17 cellular contexts compared by ENCODE assay signal in the genomic region with DNA sequence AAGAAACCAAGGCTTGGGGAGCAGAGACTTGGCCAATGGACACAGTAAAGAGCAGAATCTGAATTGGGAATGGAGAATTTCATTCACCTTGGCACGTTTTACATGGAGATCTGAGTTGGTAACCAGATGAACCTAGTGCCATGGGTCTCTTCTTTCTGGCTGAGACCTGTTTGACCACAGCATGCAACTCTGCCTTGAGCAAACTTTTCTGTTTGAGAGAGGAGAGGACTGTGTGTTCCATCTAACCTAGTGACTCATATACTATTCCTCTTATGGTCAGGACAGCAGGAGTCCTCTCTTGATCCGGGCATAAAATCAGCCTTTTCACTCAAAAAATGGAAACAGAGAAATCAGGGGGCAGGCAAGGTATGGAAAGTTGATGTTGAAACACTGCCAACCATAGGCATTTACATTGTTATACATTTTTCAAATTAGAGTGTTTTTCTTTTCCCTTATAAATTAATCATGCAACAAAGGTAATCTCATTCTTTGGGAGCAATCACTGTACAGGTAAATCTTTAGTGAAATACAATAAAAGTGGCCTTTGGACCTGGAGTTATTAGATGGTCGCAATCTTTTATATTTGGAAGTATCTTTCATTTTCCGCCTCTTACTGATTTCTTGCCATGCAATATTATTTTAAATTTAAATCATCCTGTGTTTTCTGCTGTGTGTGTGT.
DNase-seq lines count a peak whose midpoint lies in the region; ATAC-seq, FAIRE-seq and TF ChIP-seq lines count a peak whose summit lies in the region.
"Had no signal": no experiment of that assay in that cellular context is flagged by ENCODE, and none has a peak within 500 bp of the region (broad histone marks: within the 10 kb centered on the region; RNA-seq: fewer than 3 reads in every experiment).

No MANE protein-coding gene starts in this region.

- H3K4me3 Mint-ChIP-seq in mesothelial cell of epicardium = no peak overlapping the region
- peak overlapping the region; percentile 51 for H3K4me3 Mint-ChIP-seq in type B pancreatic cell
- H3K4me3 Mint-ChIP-seq: CD4-positive, alpha-beta T cell had no signal

- no peak overlapping the region for H3K4me3 ChIP-seq in endothelial cell of umbilical vein (replicated peaks in 1 of 3; ENCODE audit: insufficient read depth in 1 of 3, low read depth in 1 of 3, low read length in 3 of 3)
- H3K4me3 ChIP-seq: SJCRH30 had no signal

- no peak overlapping the region for H3K9ac ChIP-seq in endothelial cell of umbilical vein (replicated peaks; ENCODE audit: extremely low read depth, insufficient read depth, low read length)

- H4K20me1 ChIP-seq in endothelial cell of umbilical vein (replicated peaks; ENCODE audit: control insufficient read depth, extremely low read depth, insufficient read depth, low read length) = no peaks in the 10 kb centered on the region

- no peaks in the 10 kb centered on the region for H3K27me3 Mint-ChIP-seq in mesothelial cell of epicardium (ENCODE audit: low read depth)
- H3K27me3 Mint-ChIP-seq in type B pancreatic cell = peaks cover 5% of the 10 kb centered on the region

- H3K36me3 Mint-ChIP-seq in mesothelial cell of epicardium = no peaks in the 10 kb centered on the region
- peaks cover 17% of the 10 kb centered on the region for H3K36me3 Mint-ChIP-seq in type B pancreatic cell

- FAIRE-seq in endothelial cell of umbilical vein (lab: Jason Lieb, UNC) = no peak
- FAIRE-seq: GM19239, TTC549 had no signal

- dilution Hi-C loops in endothelial cell of umbilical vein (cut with MboI; ENCODE audit: extremely low pct_ligation_motif_present, low sequenced_read_pairs) = no loop called here

- no peaks in the 10 kb centered on the region for H3K9me3 ChIP-seq in endothelial cell of umbilical vein (replicated peaks; ENCODE audit: control insufficient read depth, insufficient read depth, low read length)
- H3K9me3 ChIP-seq: SJCRH30 had no signal

- H3K4me1 ChIP-seq in endothelial cell of umbilical vein (ENCODE audit: control insufficient read depth, extremely low read depth, insufficient read depth, low read length) = peaks cover 24% of the 10 kb centered on the region
- H3K4me1 ChIP-seq: SJCRH30 had no signal

- CTCF ChIA-PET in endothelial cell of umbilical vein (lab: Charles Lee) = no interaction called here

- DNase-seq in RPMI7951 (ENCODE audit: low read depth) (peak; percentile 78), endothelial cell of umbilical vein (ENCODE audit: low read depth, low spot score) (peak; percentile 41), mesothelial cell of epicardium (ENCODE audit: low spot score in 2 of 2, unreplicated experiment in 2 of 2) (no peak), type B pancreatic cell (ENCODE audit: extremely low spot score, unreplicated experiment) (no peak), left cardiac atrium (no peak)
- DNase-seq: activated CD8-positive, alpha-beta memory T cell treated with anti-CD3 and anti-CD28 coated beads for 24 hours; activated naive CD4-positive, alpha-beta T cell; CD4-positive, alpha-beta T cell; GDM1; KG1; retina; SJCRH30; stimulated activated naive CD8-positive, alpha-beta T cell treated with anti-CD3 and anti-CD28 coated beads, Interleukin-15, Interleukin-2, amounts not matched to agents 100 U/mL and 50 U/mL, for 24 hours had no signal

- H3K27ac Mint-ChIP-seq in mesothelial cell of epicardium = peak overlapping the region; percentile 83
- H3K27ac Mint-ChIP-seq in type B pancreatic cell = no peak overlapping the region
- H3K27ac Mint-ChIP-seq: CD4-positive, alpha-beta T cell had no signal

- H3K36me3 ChIP-seq in endothelial cell of umbilical vein (ENCODE audit: control insufficient read depth in 2 of 2, extremely low read depth in 1 of 2, insufficient read depth in 2 of 2, low read length in 2 of 2) = peaks cover 2 to 45% of the 10 kb centered on the region in 2 experiments
- H3K36me3 ChIP-seq: SJCRH30 had no signal

- BruUV-seq in endothelial cell of umbilical vein (replicated peaks; lab: Mats Ljungman, UMichigan) = no TSS peak

- H3K4me1 Mint-ChIP-seq in mesothelial cell of epicardium (peaks cover 50% of the 10 kb centered on the region), type B pancreatic cell (ENCODE audit: unreplicated experiment) (peaks cover 49% of the 10 kb centered on the region)

- no peak overlapping the region for H2AFZ ChIP-seq in endothelial cell of umbilical vein (ENCODE audit: low read depth, low read length)

- H3K4me2 ChIP-seq in endothelial cell of umbilical vein (ENCODE audit: insufficient read depth, low read length) = peak overlapping the region; percentile 14

- no peaks in the 10 kb centered on the region for H3K27me3 ChIP-seq in endothelial cell of umbilical vein (ENCODE audit: control insufficient read depth in 2 of 2, insufficient read depth in 2 of 2, low read length in 2 of 2)
- H3K27me3 ChIP-seq: SJCRH30 had no signal

- H3K27ac ChIP-seq in endothelial cell of umbilical vein (ENCODE audit: insufficient read depth, low read depth, low read length) = peak overlapping the region; percentile 63
- H3K27ac ChIP-seq: SJCRH30 had no signal

- POLR2A ChIA-PET in endothelial cell of umbilical vein (lab: Charles Lee) = interaction anchor here (1.1 kb wide), 1 partner anchor 87 kb away, joined by 3 read pairs; the partner anchor contains the start of gene NRP2

- no peaks in the 10 kb centered on the region for H3K79me2 ChIP-seq in endothelial cell of umbilical vein (ENCODE audit: control insufficient read depth, insufficient read depth, low read length)

- ATAC-seq in HG03025 (IDR thresholded peaks at IDR 0.05; ENCODE audit: low FRiP score, unreplicated experiment) (no peak), left cardiac atrium (no peak), GM21576 (IDR thresholded peaks at IDR 0.05; ENCODE audit: unreplicated experiment) (no peak)
- ATAC-seq: stimulated activated naive CD8-positive, alpha-beta T cell treated with anti-CD3 and anti-CD28 coated beads, Interleukin-15, Interleukin-2, amounts not matched to agents 100 U/mL and 50 U/mL, for 24 hours had no signal

- H3K9me3 Mint-ChIP-seq in mesothelial cell of epicardium (no peaks in the 10 kb centered on the region), type B pancreatic cell (no peaks in the 10 kb centered on the region)
- H3K9me3 Mint-ChIP-seq: CD4-positive, alpha-beta T cell had no signal

- intact Hi-C loops in endothelial cell of umbilical vein (cut with micrococcal nuclease) = loop anchor here (1.0 to 5.0 kb wide), 4 partner anchors 86 to 1657 kb away; partner anchors contain the start of gene NRP2
- intact Hi-C loops in left cardiac atrium (cut with DNase I) = loop anchor here in 1 of 2 donors (5.0 kb wide), 1 partner anchor 153 kb away; no protein-coding TSS in a partner anchor

- no peaks in the 10 kb centered on the region for H3K9me1 ChIP-seq in endothelial cell of umbilical vein (replicated peaks; ENCODE audit: control insufficient read depth, extremely low read depth, insufficient read depth, low read length)

- TF ChIP-seq POLR2A in endothelial cell of umbilical vein (IDR thresholded peaks at IDR 0.05; ENCODE audit: low read depth, low read length) = no peak

- no peak for TF ChIP-seq CTCF in endothelial cell of umbilical vein (IDR thresholded peaks at IDR 0.05; ENCODE audit: extremely low read depth in 1 of 2, insufficient read depth in 1 of 2, low read depth in 1 of 2, low read length in 2 of 2)
- no peak for TF ChIP-seq CTCF in mesothelial cell of epicardium (IDR thresholded peaks at IDR 0.05; ENCODE audit: unreplicated experiment)
- TF ChIP-seq CTCF in type B pancreatic cell (conservative IDR thresholded peaks at IDR 0.05) = no peak

TF ChIP-seq in endothelial cell of umbilical vein, 7 proteins besides CTCF, POLR2A, EP300 and RAD21:
- TF ChIP-seq POLR2AphosphoS5 (IDR thresholded peaks at IDR 0.05; ENCODE audit: insufficient read depth, low read depth, low read length) (no peak), GATA2 (IDR thresholded peaks at IDR 0.05; ENCODE audit: insufficient read depth, insufficient read length, low read depth, low read length) (no peak), MAX (IDR thresholded peaks at IDR 0.05; ENCODE audit: insufficient read depth, insufficient read length) (no peak), EZH2 (IDR thresholded peaks at IDR 0.05; ENCODE audit: borderline replicate concordance, low read depth, low read length, severe bottlenecking) (no peak), FOS (IDR thresholded peaks at IDR 0.05; ENCODE audit: borderline replicate concordance, insufficient read depth, low read length) (no peak), MYC (IDR thresholded peaks at IDR 0.05; ENCODE audit: low read depth, low read length) (no peak)

Comparison
In these comparisons a context has a peak if more than half of its experiments do, and no peak if none do; other contexts are left out.
1. DNase-seq: peak in RPMI7951 (single experiment) and endothelial cell of umbilical vein (single experiment); none in mesothelial cell of epicardium (0 of 2), type B pancreatic cell (single experiment) and left cardiac atrium (single experiment).